26 cellular contexts compared by ENCODE assay signal in the genomic region with DNA sequence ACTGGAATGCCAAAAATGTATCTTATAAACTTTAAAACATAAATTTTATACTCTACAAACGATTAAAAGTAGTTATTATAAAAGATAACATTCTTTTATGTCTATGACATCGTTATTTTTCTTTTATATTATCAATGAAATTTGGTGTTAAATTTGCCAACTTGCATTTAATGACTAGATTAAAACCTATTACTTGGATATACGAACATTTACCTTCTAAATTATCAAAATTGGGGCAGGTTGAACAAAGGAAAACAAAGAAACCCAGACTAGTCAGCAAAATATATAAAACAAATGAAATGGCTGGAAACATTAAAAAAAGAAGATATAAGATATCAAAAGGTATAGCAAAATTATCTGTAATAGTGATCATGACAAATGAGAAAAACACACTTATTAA.
"Had no signal": no experiment of that assay in that cellular context is flagged by ENCODE, and none has a peak within 500 bp of the region (broad histone marks: within the 10 kb centered on the region; RNA-seq: fewer than 3 reads in every experiment).

No MANE protein-coding gene starts in this region.

- DNase-seq: colonic mucosa; cortex of kidney; effector CD8-positive, alpha-beta T cell; effector memory CD8-positive, alpha-beta T cell; endodermal cell; erythroblast; esophagus squamous epithelium; foreskin fibroblast; foreskin melanocyte; gastrocnemius medialis; glutamatergic neuron; head of caudate nucleus; heart right ventricle; hippocampal formation; left cardiac atrium; left lung; left ventricle myocardium superior; lower lobe of right lung; mesenchymal stem cell; mucosa of descending colon; naive B cell had no signal

- H3K4me3 ChIP-seq: colonic mucosa, esophagus squamous epithelium, gastrocnemius medialis, heart right ventricle, left lung, lower lobe of right lung, mucosa of descending colon had no signal

- H3K36me3 ChIP-seq: colonic mucosa, esophagus squamous epithelium, gastrocnemius medialis, heart right ventricle, left lung, lower lobe of right lung had no signal

- H3K27me3 ChIP-seq: colonic mucosa, esophagus squamous epithelium, gastrocnemius medialis had no signal

- ATAC-seq: effector memory CD8-positive, alpha-beta T cell; esophagus mucosa; gastrocnemius medialis; heart right ventricle; left cardiac atrium; left lung; left ventricle myocardium superior; lower lobe of right lung; mucosa of descending colon had no signal

- H3K27ac ChIP-seq: colonic mucosa, epithelial cell of prostate, esophagus squamous epithelium, gastrocnemius medialis, heart right ventricle, left lung, lower lobe of right lung had no signal

- H3K9me3 ChIP-seq: colonic mucosa, esophagus squamous epithelium, gastrocnemius medialis, heart right ventricle, left lung, lower lobe of right lung, mucosa of descending colon had no signal

- FAIRE-seq: endometrium, islet of Langerhans, keratinocyte had no signal

- H3K4me1 ChIP-seq: colonic mucosa, esophagus squamous epithelium, gastrocnemius medialis, left lung, lower lobe of right lung had no signal
